Comparison of ENCODE assay signal across 27 cellular contexts in the genomic region with DNA sequence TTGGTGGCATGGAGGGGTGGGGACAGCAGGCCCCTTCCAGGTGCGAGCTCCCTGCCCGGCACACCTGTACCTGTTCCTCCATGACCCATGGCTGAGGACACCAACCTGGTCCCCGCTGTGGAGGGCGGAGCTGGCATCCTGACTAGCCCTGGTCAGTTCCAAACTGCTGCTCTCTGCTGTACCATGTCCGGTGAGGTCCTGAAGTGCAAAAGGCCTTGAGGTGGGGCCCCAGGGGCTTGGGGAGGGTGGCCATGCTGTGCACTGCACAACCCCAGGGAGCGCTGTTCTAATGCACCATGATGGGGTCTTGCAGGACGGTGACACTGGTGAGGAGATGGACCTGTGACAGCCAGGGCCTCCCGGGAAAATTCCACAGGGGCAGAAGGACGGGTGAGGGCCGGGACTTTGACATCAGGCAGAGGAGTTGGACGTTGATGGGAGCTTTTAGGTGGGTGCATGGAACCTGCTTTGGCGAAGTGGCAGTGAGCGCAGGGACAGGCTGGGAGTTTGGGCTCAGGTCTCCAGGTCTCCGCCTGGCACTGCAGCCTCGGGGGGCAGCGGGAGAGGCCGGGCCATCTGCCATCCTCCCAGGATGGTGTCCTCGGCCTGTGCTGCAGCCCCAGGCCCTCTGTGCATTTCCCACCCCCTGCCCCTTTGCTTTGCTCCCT. TPM values are rescaled to one million over a fixed set of nuclear protein-coding genes. Genes with fewer than 3 reads are reported as not detected.
DNase-seq lines count a peak whose midpoint lies in the region; ATAC-seq and TF ChIP-seq lines count a peak whose summit lies in the region.
"Had no signal": no experiment of that assay in that cellular context is flagged by ENCODE, and none has a peak within 500 bp of the region (broad histone marks: within the 10 kb centered on the region; RNA-seq: fewer than 3 reads in every experiment).

No MANE protein-coding gene starts in this region.

- in situ Hi-C loops in GM13976 (cut with MboI; ENCODE audit: low sequenced_read_pairs, unreplicated experiment), result no loop called here

- no peak for TF ChIP-seq CTCF in left ventricle myocardium inferior (IDR thresholded peaks at IDR 0.05; ENCODE audit: borderline replicate concordance)
- TF ChIP-seq CTCF in heart right ventricle (IDR thresholded peaks at IDR 0.05), result no peak
- TF ChIP-seq CTCF in esophagus squamous epithelium (IDR thresholded peaks at IDR 0.05), result no peak
- no peak for TF ChIP-seq CTCF in osteocyte (IDR thresholded peaks at IDR 0.05)
- TF ChIP-seq CTCF in upper lobe of right lung (IDR thresholded peaks at IDR 0.05), result no peak
- TF ChIP-seq CTCF in CD4-positive, alpha-beta T cell (IDR thresholded peaks at IDR 0.05), result no peak
- TF ChIP-seq CTCF in GM13976 (IDR thresholded peaks at IDR 0.05; ENCODE audit: borderline replicate concordance, control extremely low read depth, extremely low read depth, insufficient read depth, missing control alignments), result no peak

- CTCF ChIA-PET in CD4-positive, alpha-beta T cell (lab: Charles Lee), result no interaction called here

- H3K36me3 ChIP-seq in left ventricle myocardium inferior (no peaks in the 10 kb centered on the region), heart right ventricle (no peaks in the 10 kb centered on the region), esophagus squamous epithelium (no peaks in the 10 kb centered on the region), upper lobe of right lung (no peaks in the 10 kb centered on the region)
- H3K36me3 ChIP-seq: HAP-1, prostate gland had no signal

- peaks cover 7% of the 10 kb centered on the region for H3K9me3 ChIP-seq in left ventricle myocardium inferior (replicated peaks)
- H3K9me3 ChIP-seq in heart right ventricle, result peaks cover 0 to 7% (median 0%) of the 10 kb centered on the region in 11 donors
- peaks cover 0 to 7% (median 0%) of the 10 kb centered on the region in 3 donors for H3K9me3 ChIP-seq in esophagus squamous epithelium
- H3K9me3 ChIP-seq in upper lobe of right lung, result no peaks in the 10 kb centered on the region
- peaks cover 3% of the 10 kb centered on the region for H3K9me3 ChIP-seq in CD4-positive, alpha-beta T cell (ENCODE audit: control insufficient read depth, low read length)
- H3K9me3 ChIP-seq: HAP-1, prostate gland had no signal

- H3K4me3 Mint-ChIP-seq in osteocyte (ENCODE audit: unreplicated experiment), result peak overlapping the region; percentile 55
- no peak overlapping the region for H3K4me3 Mint-ChIP-seq in CD4-positive, alpha-beta T cell
- H3K4me3 Mint-ChIP-seq: activated CD8-positive, alpha-beta T cell treated with anti-CD3 and anti-CD28 coated beads, Interleukin-2, amount 10 ng/mL, durations not matched to agents 7 days and 5 days; activated naive CD8-positive, alpha-beta T cell; central memory CD8-positive, alpha-beta T cell; T-helper 1 cell treated with Interleukin-12 subunit alpha and Interleukin-12 subunit beta and Interleukin-4 antibody, amounts not matched to agents 30 μg/mL and 1 μg/mL, for 36 hours had no signal

- TF ChIP-seq POLR2A in esophagus squamous epithelium (IDR thresholded peaks at IDR 0.05), result no peak

- peak overlapping the region; percentile 52 for H3K27ac ChIP-seq in left ventricle myocardium inferior (replicated peaks)
- peak overlapping the region in 1 of 10 donors; percentile 51 for H3K27ac ChIP-seq in heart right ventricle
- peak overlapping the region in 3 of 4 donors; percentile 10 to 42 (median 40) for H3K27ac ChIP-seq in esophagus squamous epithelium
- no peak overlapping the region for H3K27ac ChIP-seq in upper lobe of right lung
- H3K27ac ChIP-seq in CD4-positive, alpha-beta T cell (ENCODE audit: low read depth, low read length), result no peak overlapping the region
- H3K27ac ChIP-seq: BLaER1 treated with 17β-estradiol and CSF1 and Interleukin-3, amounts not matched to agents 10 nM and 100 nM; KMS-11; prostate gland; SK-N-MC had no signal

- DNase-seq in left ventricle myocardium inferior, result no peak
- DNase-seq in heart right ventricle, result no peak
- DNase-seq in esophagus squamous epithelium (lab: John Stamatoyannopoulos, UW), result no peak
- no peak for DNase-seq in osteocyte (ENCODE audit: extremely low spot score, unreplicated experiment)
- DNase-seq in upper lobe of right lung, result peak; percentile 43
- DNase-seq in CD4-positive, alpha-beta T cell, result no peak
- DNase-seq in GM13976 (ENCODE audit: low spot score), result no peak
- DNase-seq: activated CD4-positive, CD25-positive, alpha-beta regulatory T cell treated with anti-CD3 and anti-CD28 coated beads, Interleukin-2, amount 50 U/mL, for 72 hours; activated CD8-positive, alpha-beta T cell treated with anti-CD3 and anti-CD28 coated beads, Interleukin-2, amount 10 ng/mL, durations not matched to agents 7 days and 5 days; DMS79 treated with DMSO at 0.1 percent for 48 hours; GF-D8; MM.1S; NCI-H1417 treated with DMSO at 0.1 percent for 48 hours; NCI-H2081 treated with DMSO at 0.1 percent for 48 hours; NCI-H226; stimulated activated naive CD8-positive, alpha-beta T cell treated with anti-CD3 and anti-CD28 coated beads, Interleukin-15, Interleukin-2, amounts not matched to agents 100 U/mL and 50 U/mL, for 24 hours had no signal

- H3K27me3 Mint-ChIP-seq in osteocyte (ENCODE audit: unreplicated experiment), result no peaks in the 10 kb centered on the region
- no peaks in the 10 kb centered on the region for H3K27me3 Mint-ChIP-seq in CD4-positive, alpha-beta T cell
- H3K27me3 Mint-ChIP-seq: activated naive CD8-positive, alpha-beta T cell; central memory CD8-positive, alpha-beta T cell had no signal

- H3K27ac Mint-ChIP-seq in osteocyte (ENCODE audit: unreplicated experiment), result peak overlapping the region; percentile 84
- H3K27ac Mint-ChIP-seq in CD4-positive, alpha-beta T cell, result no peak overlapping the region
- H3K27ac Mint-ChIP-seq: activated CD8-positive, alpha-beta T cell treated with anti-CD3 and anti-CD28 coated beads, Interleukin-2, amount 10 ng/mL, durations not matched to agents 7 days and 5 days; activated naive CD8-positive, alpha-beta T cell; activated T-helper 2 cell treated with anti-CD3 and anti-CD28 coated beads, Interferon-gamma antibody, Interleukin-2, Interleukin-4, amounts not matched to agents 10 μg/mL and 5 μg/mL and 100 μg/mL, durations not matched to agents 14 hours and 24 hours and 36 hours; T-helper 1 cell treated with Interleukin-12 subunit alpha and Interleukin-12 subunit beta and Interleukin-4 antibody, amounts not matched to agents 30 μg/mL and 1 μg/mL, for 36 hours had no signal

- no peak overlapping the region for H3K4me3 ChIP-seq in left ventricle myocardium inferior
- H3K4me3 ChIP-seq in heart right ventricle, result no peak overlapping the region
- H3K4me3 ChIP-seq in esophagus squamous epithelium, result no peak overlapping the region
- no peak overlapping the region for H3K4me3 ChIP-seq in upper lobe of right lung
- H3K4me3 ChIP-seq: BLaER1 treated with 17β-estradiol and CSF1 and Interleukin-3, amounts not matched to agents 10 nM and 100 nM; HAP-1; prostate gland; SK-N-MC; tibial nerve had no signal

- H3K4me1 Mint-ChIP-seq in osteocyte (ENCODE audit: unreplicated experiment), result peaks cover 77% of the 10 kb centered on the region
- no peaks in the 10 kb centered on the region for H3K4me1 Mint-ChIP-seq in CD4-positive, alpha-beta T cell (ENCODE audit: low read depth)
- H3K4me1 Mint-ChIP-seq: central memory CD8-positive, alpha-beta T cell had no signal

- ATAC-seq in heart right ventricle, result no peak
- no peak for ATAC-seq in upper lobe of right lung
- no peak for ATAC-seq in GM21717 (IDR thresholded peaks at IDR 0.05; ENCODE audit: unreplicated experiment)
- no peak for ATAC-seq in CD4-positive, alpha-beta T cell (ENCODE audit: poor library complexity)
- ATAC-seq: activated CD8-positive, alpha-beta T cell treated with anti-CD3 and anti-CD28 coated beads, Interleukin-2, amount 10 ng/mL, durations not matched to agents 7 days and 5 days; stimulated activated naive CD8-positive, alpha-beta T cell treated with anti-CD3 and anti-CD28 coated beads, Interleukin-15, Interleukin-2, amounts not matched to agents 100 U/mL and 50 U/mL, for 24 hours had no signal

- peaks cover 42% of the 10 kb centered on the region for H3K4me1 ChIP-seq in left ventricle myocardium inferior
- H3K4me1 ChIP-seq in heart right ventricle, result peaks cover 6 to 34% (median 20%) of the 10 kb centered on the region in 9 donors
- peaks cover 3 to 34% (median 8%) of the 10 kb centered on the region in 3 donors for H3K4me1 ChIP-seq in esophagus squamous epithelium
- no peaks in the 10 kb centered on the region for H3K4me1 ChIP-seq in upper lobe of right lung
- H3K4me1 ChIP-seq: HAP-1, prostate gland had no signal

- peaks cover 3% of the 10 kb centered on the region for H3K36me3 Mint-ChIP-seq in osteocyte (ENCODE audit: unreplicated experiment)
- H3K36me3 Mint-ChIP-seq in CD4-positive, alpha-beta T cell (ENCODE audit: low read depth), result no peaks in the 10 kb centered on the region
- H3K36me3 Mint-ChIP-seq: activated naive CD8-positive, alpha-beta T cell had no signal

- POLR2A ChIA-PET in CD4-positive, alpha-beta T cell (lab: Charles Lee), result no interaction called here

- 76 to 80% methylated on average over 18 of the region's 18 CpGs for WGBS in heart right ventricle, 2 donors
- WGBS in esophagus squamous epithelium, 2 donors, result 74 to 85% methylated on average over 8 to 13 of the region's 18 CpGs

- H3K27me3 ChIP-seq in left ventricle myocardium inferior (ENCODE audit: low read depth) (no peaks in the 10 kb centered on the region), heart right ventricle (no peaks in the 10 kb centered on the region), esophagus squamous epithelium (no peaks in the 10 kb centered on the region), upper lobe of right lung (no peaks in the 10 kb centered on the region)
- no peaks in the 10 kb centered on the region for H3K27me3 ChIP-seq in CD4-positive, alpha-beta T cell (ENCODE audit: control insufficient read depth, insufficient read depth, low read length)
- H3K27me3 ChIP-seq: tibial nerve had no signal

- intact Hi-C loops in left ventricle myocardium inferior (cut with micrococcal nuclease) (no loop called here), heart right ventricle (cut with DNase I) (no loop called here), esophagus squamous epithelium (cut with DNase I) (no loop called here), upper lobe of right lung (cut with DNase I) (no loop called here)
- intact Hi-C loops in CD4-positive, alpha-beta T cell (cut with DNase I, micrococcal nuclease), result no loop called here

- H3K9me3 Mint-ChIP-seq in osteocyte (ENCODE audit: unreplicated experiment), result no peaks in the 10 kb centered on the region
- peaks cover 1% of the 10 kb centered on the region for H3K9me3 Mint-ChIP-seq in CD4-positive, alpha-beta T cell
- H3K9me3 Mint-ChIP-seq: activated T-helper 2 cell treated with anti-CD3 and anti-CD28 coated beads, Interferon-gamma antibody, Interleukin-2, Interleukin-4, amounts not matched to agents 10 μg/mL and 5 μg/mL and 100 μg/mL, durations not matched to agents 14 hours and 24 hours and 36 hours; central memory CD8-positive, alpha-beta T cell; T-helper 1 cell treated with Interleukin-12 subunit alpha and Interleukin-12 subunit beta and Interleukin-4 antibody, amounts not matched to agents 30 μg/mL and 1 μg/mL, for 36 hours had no signal

RNA-seq across cellular contexts. Expression of gene COL5A1, which starts 38.9 kb away (rescaled TPM):
- total RNA-seq in left ventricle myocardium inferior, result 13.9 TPM
- total RNA-seq in heart right ventricle, result 10 to 100 TPM in 7 of 10 donors, 1 to 10 TPM in 3; 8.1 to 60.0 (median 12.2) TPM
- polyA plus RNA-seq in heart right ventricle, result 10 to 100 TPM; 13.8 to 19.7 TPM
- 10 to 100 TPM in 1 of 4 donors, 1 to 10 TPM in 3; 4.0 to 12.8 (median 6.3) TPM for total RNA-seq in esophagus squamous epithelium
- total RNA-seq in osteocyte, result 1,552 and 1,672 TPM in 2 replicates
- total RNA-seq in upper lobe of right lung, result 37.8 TPM
- under 1 TPM; 0.41 to 0.50 TPM for total RNA-seq in CD4-positive, alpha-beta T cell
- total RNA-seq: activated T-helper 2 cell treated with anti-CD3 and anti-CD28 coated beads, Interferon-gamma antibody, Interleukin-2, Interleukin-4, amounts not matched to agents 10 μg/mL and 5 μg/mL and 100 μg/mL, durations not matched to agents 14 hours and 24 hours and 36 hours had no signal

Comparison
In these comparisons a context has a peak if more than half of its experiments do, and no peak if none do; other contexts are left out.
1. H3K27ac ChIP-seq: peak in left ventricle myocardium inferior (single experiment) and esophagus squamous epithelium (3 of 4); none in upper lobe of right lung (single experiment) and CD4-positive, alpha-beta T cell (single experiment).
2. RNA of gene COL5A1, which starts 38.9 kb away (total RNA-seq): 1,552 to 1,672 TPM in osteocyte; 37.8 TPM in upper lobe of right lung (single experiment), 13.9 TPM in left ventricle myocardium inferior (single experiment), 8.1 to 60.0 TPM in heart right ventricle, 4.0 to 12.8 TPM in esophagus squamous epithelium and 0.41 to 0.50 TPM in CD4-positive, alpha-beta T cell; every median in the first group is over 10 times any median in the second.